In genomic region chr7:155727616-155728015, GRCh38 we compare ENCODE assay signal across 34 cellular contexts.
"Had no signal": no experiment of that assay in that cellular context is flagged by ENCODE, and none has a peak within 500 bp of the region (broad histone marks: within the 10 kb centered on the region; RNA-seq: fewer than 3 reads in every experiment).

No MANE protein-coding gene starts in this region.

- H3K27ac ChIP-seq: adrenal gland, SJCRH30, SK-N-MC had no signal

- H3K4me3 ChIP-seq: adrenal gland, MG63, SJCRH30, SK-N-MC had no signal

- H3K36me3 ChIP-seq: MG63 had no signal

- DNase-seq: activated CD4-positive, alpha-beta memory T cell treated with anti-CD3 and anti-CD28 coated beads for 36 hours; activated CD4-positive, alpha-beta T cell treated with anti-CD3 and anti-CD28 coated beads for 4 hours; activated CD4-positive, alpha-beta T cell treated with anti-CD3 and anti-CD28 coated beads, Interleukin-2, amount 50 U/mL, for 1 hour; activated CD8-positive, alpha-beta memory T cell treated with anti-CD3 and anti-CD28 coated beads, Interleukin-2, amount 50 U/mL, for 4 hours; activated gamma-delta T cell treated with Interleukin-2 at 50 U/mL for 16 hours; activated naive CD4-positive, alpha-beta T cell treated with anti-CD3 and anti-CD28 coated beads for 36 hours; activated T-cell treated with anti-CD3 and anti-CD28 coated beads for 4 hours; activated T-cell treated with anti-CD3 and anti-CD28 coated beads, Interleukin-2, amount 50 U/mL, for 4 hours; adrenal gland; caudate nucleus; Kasumi-1; KG1; MG63; NCI-H1048; NCI-H1105 treated with DMSO at 0.1 percent for 48 hours; NCI-H1436; NCI-H1694; NCI-H2029; NCI-H345; NCI-H524 treated with DMSO at 0.1 percent for 48 hours; NK-92 treated with Interleukin-12 subunit alpha and Interleukin-12 subunit beta, amount 100 ng/mL, for 24 hours; SHP77; SJCRH30 had no signal

- H3K27me3 ChIP-seq: adrenal gland, MG63, SJCRH30 had no signal

- H3K9me3 Mint-ChIP-seq: activated CD4-positive, alpha-beta memory T cell treated with anti-CD3 and anti-CD28 coated beads for 36 hours; activated naive CD4-positive, alpha-beta T cell treated with anti-CD3 and anti-CD28 coated beads for 36 hours; activated naive CD4-positive, alpha-beta T cell treated with anti-CD3 and anti-CD28 coated beads, Interleukin-2, amount 50 U/mL, for 72 hours; activated T-cell treated with anti-CD3 and anti-CD28 coated beads, Interleukin-2, amount 50 U/mL, for 4 hours; activated T-helper 1 cell treated with anti-CD3 and anti-CD28 coated beads, Interleukin-12 subunit alpha, Interleukin-12 subunit beta, Interleukin-2, Interleukin-4 antibody, amounts not matched to agents 30 ng/mL and 10 ng/mL and 1 ng/mL, durations not matched to agents 14 hours and 24 hours and 36 hours; brain; T-helper 2 cell treated with Interferon-gamma antibody and Interleukin-4, amounts not matched to agents 5 μg/mL and 100 μg/mL, for 36 hours; WTC11 had no signal

- H3K4me1 ChIP-seq: SJCRH30 had no signal

- H3K27ac Mint-ChIP-seq: activated naive CD4-positive, alpha-beta T cell treated with anti-CD3 and anti-CD28 coated beads for 36 hours; activated T-helper 1 cell treated with anti-CD3 and anti-CD28 coated beads, Interleukin-12 subunit alpha, Interleukin-12 subunit beta, Interleukin-2, Interleukin-4 antibody, amounts not matched to agents 30 ng/mL and 10 ng/mL and 1 ng/mL, durations not matched to agents 14 hours and 24 hours and 36 hours; T-helper 2 cell treated with Interferon-gamma antibody and Interleukin-4, amounts not matched to agents 5 μg/mL and 100 μg/mL, for 36 hours had no signal

- FAIRE-seq: astrocyte, bronchial epithelial cell, TTC549 had no signal

- H3K27me3 Mint-ChIP-seq: activated CD4-positive, alpha-beta memory T cell treated with anti-CD3 and anti-CD28 coated beads for 36 hours; brain had no signal

- ATAC-seq: activated CD4-positive, CD25-positive, alpha-beta regulatory T cell treated with anti-CD3 and anti-CD28 coated beads, Interleukin-2, amount 50 U/mL, for 24 hours; activated naive CD4-positive, alpha-beta T cell treated with anti-CD3 and anti-CD28 coated beads, Interleukin-2, amount 50 U/mL, for 72 hours; activated T-cell treated with anti-CD3 and anti-CD28 coated beads, Interleukin-2, amount 50 U/mL, for 4 hours; Panc1; WTC11 had no signal

- H3K9me3 ChIP-seq: adrenal gland, MG63, SJCRH30 had no signal

- H3K4me3 Mint-ChIP-seq: activated CD4-positive, alpha-beta memory T cell treated with anti-CD3 and anti-CD28 coated beads for 36 hours; activated naive CD4-positive, alpha-beta T cell treated with anti-CD3 and anti-CD28 coated beads for 36 hours; activated T-cell treated with anti-CD3 and anti-CD28 coated beads, Interleukin-2, amount 50 U/mL, for 4 hours; activated T-helper 1 cell treated with anti-CD3 and anti-CD28 coated beads, Interleukin-12 subunit alpha, Interleukin-12 subunit beta, Interleukin-2, Interleukin-4 antibody, amounts not matched to agents 30 ng/mL and 10 ng/mL and 1 ng/mL, durations not matched to agents 14 hours and 24 hours and 36 hours; brain; T-helper 2 cell treated with Interferon-gamma antibody and Interleukin-4, amounts not matched to agents 5 μg/mL and 100 μg/mL, for 36 hours; WTC11 had no signal
